ENCODE assay signal across 1 cellular context in genomic region chr6:42380208-42380979, GRCh38.
TF ChIP-seq lines count a peak whose summit lies in the region.

No MANE protein-coding gene starts in this region.

TF ChIP-seq in GM12878, 131 proteins besides CTCF, POLR2A, EP300 and RAD21 (continued from another document):
- TF ChIP-seq RUNX3 (IDR thresholded peaks at IDR 0.05; ENCODE audit: low read length) (no peak), CBFB (IDR thresholded peaks at IDR 0.05; ENCODE audit: low read depth) (no peak), ZNF274 (IDR thresholded peaks at IDR 0.05; ENCODE audit: insufficient read depth, insufficient read length) (no peak), TCF12 (IDR thresholded peaks at IDR 0.05; ENCODE audit: low read depth, low read length) (no peak), IKZF1 (conservative IDR thresholded peaks at IDR 0.05) (no peak), ZZZ3 (IDR thresholded peaks at IDR 0.05; ENCODE audit: control insufficient read depth, insufficient read length, low read depth) (no peak)
